1 cellular context compared by ENCODE assay signal in the genomic region with DNA sequence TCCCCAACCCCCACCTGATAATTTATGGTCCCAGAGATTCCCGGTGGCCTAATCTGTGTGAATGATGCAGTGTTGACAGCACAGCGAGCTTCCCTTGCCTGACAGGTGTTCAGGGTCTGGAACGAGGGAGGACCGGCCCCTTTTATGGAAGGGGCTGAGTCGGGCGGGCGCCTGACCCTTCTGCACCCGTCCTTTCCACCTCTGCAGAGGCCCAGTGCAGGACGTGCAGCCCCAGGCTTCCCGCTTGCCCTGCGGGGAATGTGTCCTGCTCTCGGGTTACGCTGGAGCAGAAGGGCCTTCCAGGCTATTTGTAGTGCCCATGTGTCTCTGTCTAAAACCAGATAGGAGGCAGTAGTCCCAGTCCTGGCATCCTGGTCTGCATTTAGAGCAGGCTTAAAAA.
A peak's percentile ranks its signal among the peaks of the same experiment; 100 is the strongest.
TF ChIP-seq lines count a peak whose summit lies in the region.

No MANE protein-coding gene starts in this region.

TF ChIP-seq in HEK293, 187 proteins besides CTCF, POLR2A, EP300 and RAD21 (continued from another document):
- peak; percentile 10; the same call in 1 of the 2 replicates for TF ChIP-seq IKZF3 (tag by site-specific recombination; IDR thresholded peaks at IDR 0.05)
- peak; percentile 36; the same call in 1 of the 2 replicates for TF ChIP-seq ZNF600 (tag by site-specific recombination; IDR thresholded peaks at IDR 0.05)
- no peak for TF ChIP-seq ZNF610 (tag by site-specific recombination; IDR thresholded peaks at IDR 0.05; ENCODE audit: borderline replicate concordance)
- TF ChIP-seq ZBTB21 (tag by site-specific recombination; IDR thresholded peaks at IDR 0.05), result no peak
- TF ChIP-seq YY1 (tag by site-specific recombination; IDR thresholded peaks at IDR 0.05), result no peak
- TF ChIP-seq OSR2 (tag by site-specific recombination; IDR thresholded peaks at IDR 0.05), result peak; percentile 70; the same call in 1 of the 2 replicates
- no peak for TF ChIP-seq ZNF169 (tag by site-specific recombination; IDR thresholded peaks at IDR 0.05)
